19 cellular contexts compared by ENCODE assay signal in genomic region chr7:29363636-29364425, GRCh38.
DNase-seq lines count a peak whose midpoint lies in the region; ATAC-seq, FAIRE-seq and TF ChIP-seq lines count a peak whose summit lies in the region.
"Had no signal": no experiment of that assay in that cellular context is flagged by ENCODE, and none has a peak within 500 bp of the region (broad histone marks: within the 10 kb centered on the region; RNA-seq: fewer than 3 reads in every experiment).

No MANE protein-coding gene starts in this region.

- H3K27me3 ChIP-seq in keratinocyte (ENCODE audit: control insufficient read depth, extremely low read depth, insufficient read depth, low read length) = no peaks in the 10 kb centered on the region
- no peaks in the 10 kb centered on the region for H3K27me3 ChIP-seq in SJCRH30

- no peaks in the 10 kb centered on the region for H3K9me1 ChIP-seq in keratinocyte (ENCODE audit: control insufficient read depth, extremely low read depth, insufficient read depth, low read length)

- no peaks in the 10 kb centered on the region for H4K20me1 ChIP-seq in keratinocyte (ENCODE audit: control insufficient read depth, extremely low read depth, insufficient read depth, low read length)

- POLR2A ChIA-PET in WTC11 (lab: Charles Lee) = no interaction called here

- dilution Hi-C loops in keratinocyte (cut with MboI; ENCODE audit: extremely low pct_ligation_motif_present, low sequenced_read_pairs) = no loop called here

- H3K4me3 ChIP-seq in keratinocyte (ENCODE audit: control insufficient read depth in 2 of 3, extremely low read depth in 1 of 3, insufficient read depth in 2 of 3, low read depth in 1 of 3, low read length in 3 of 3) (no peak overlapping the region), SJCRH30 (no peak overlapping the region)
- H3K4me3 ChIP-seq: A549 had no signal

- H3K4me2 ChIP-seq in keratinocyte (ENCODE audit: control insufficient read depth, extremely low read depth, insufficient read depth, low read depth, low read length) = peak overlapping the region; percentile 19
- H3K4me2 ChIP-seq: A549 had no signal

- peak; percentile 90 for FAIRE-seq in keratinocyte (lab: Jason Lieb, UNC)
- FAIRE-seq: A549, D721Med, G401.6, GM12891, GM19239 had no signal

- H3K27ac ChIP-seq in keratinocyte (ENCODE audit: control insufficient read depth, insufficient read depth, low read length) = no peak overlapping the region
- no peak overlapping the region for H3K27ac ChIP-seq in SJCRH30
- H3K27ac ChIP-seq: 22Rv1, A549, C4-2B had no signal

- no peaks in the 10 kb centered on the region for H3K9me3 ChIP-seq in keratinocyte (ENCODE audit: control insufficient read depth, low read depth, low read length)
- H3K9me3 ChIP-seq in SJCRH30 (replicated peaks) = no peaks in the 10 kb centered on the region; the same call in 1 of the 2 replicates
- H3K9me3 ChIP-seq: A549, Caco-2 had no signal

- H3K4me3 Mint-ChIP-seq in WTC11 = no peak overlapping the region
- H3K4me3 Mint-ChIP-seq: CD4-positive, alpha-beta T cell; H9 had no signal

- no peaks in the 10 kb centered on the region for H3K79me2 ChIP-seq in keratinocyte (ENCODE audit: control insufficient read depth, insufficient read depth, low read length)

- TF ChIP-seq CTCF in WTC11 (IDR thresholded peaks at IDR 0.05) (no peak), keratinocyte (optimal IDR thresholded peaks at IDR 0.05 in 1 of 3, IDR thresholded peaks at IDR 0.05 in 1 of 3, conservative IDR thresholded peaks at IDR 0.05 in 1 of 3; ENCODE audit: extremely low read depth in 1 of 3, insufficient read depth in 2 of 3, low read length in 3 of 3) (no peak)

- no peaks in the 10 kb centered on the region for H3K9me3 Mint-ChIP-seq in WTC11
- H3K9me3 Mint-ChIP-seq: CD4-positive, alpha-beta T cell; H9 had no signal

- H3K36me3 ChIP-seq in keratinocyte (ENCODE audit: control insufficient read depth in 2 of 2, extremely low read depth in 1 of 2, insufficient read depth in 2 of 2, low read length in 2 of 2) (no peaks in the 10 kb centered on the region), SJCRH30 (no peaks in the 10 kb centered on the region)

- no peak for ATAC-seq in WTC11
- ATAC-seq in HG03457 (IDR thresholded peaks at IDR 0.05; ENCODE audit: unreplicated experiment) = no peak
- ATAC-seq: A549 had no signal

- CTCF ChIA-PET in WTC11 (lab: Charles Lee) = interaction anchor here (0.5 to 1.4 kb wide), 3 partner anchors 13 to 1319 kb away, joined by 3 to 4 read pairs (median 3); partner anchors contain the start of gene CRHR2

- no peaks in the 10 kb centered on the region for H3K36me3 Mint-ChIP-seq in WTC11

- H3K9ac ChIP-seq in keratinocyte (ENCODE audit: control insufficient read depth, extremely low read depth, insufficient read depth, low read length) = no peak overlapping the region

- no peak overlapping the region for H3K27ac Mint-ChIP-seq in WTC11
- H3K27ac Mint-ChIP-seq: CD4-positive, alpha-beta T cell; H9 had no signal

- H3K4me1 ChIP-seq in keratinocyte (ENCODE audit: control insufficient read depth, extremely low read depth, insufficient read depth, low read length) = peaks cover 9% of the 10 kb centered on the region
- peaks cover 15% of the 10 kb centered on the region for H3K4me1 ChIP-seq in SJCRH30
- H3K4me1 ChIP-seq: A549 had no signal

- H3K27me3 Mint-ChIP-seq in WTC11 (ENCODE audit: low read depth) = no peaks in the 10 kb centered on the region
- H3K27me3 Mint-ChIP-seq: CD4-positive, alpha-beta T cell had no signal

- DNase-seq in NCI-H187 treated with DMSO at 0.1 percent for 48 hours (lab: John Stamatoyannopoulos, UW) = peak; percentile 35
- DNase-seq in NCI-H187 (lab: John Stamatoyannopoulos, UW) = no peak
- peak; percentile 17 for DNase-seq in NCI-H226
- DNase-seq in WTC11 (ENCODE audit: low spot score) = no peak
- DNase-seq in keratinocyte (ENCODE audit: low read depth, low spot score) = no peak
- DNase-seq in SJCRH30 = no peak
- no peak for DNase-seq in ecto neural progenitor cell (ENCODE audit: low spot score)
- DNase-seq: AML-193; Caco-2; CD4-positive, alpha-beta T cell; H9 had no signal

- peaks cover 11% of the 10 kb centered on the region for H3K4me1 Mint-ChIP-seq in WTC11

- no peak overlapping the region for H2AFZ ChIP-seq in keratinocyte (ENCODE audit: control insufficient read depth, low read length)

TF ChIP-seq in WTC11, 78 proteins besides CTCF, POLR2A, EP300 and RAD21:
- TF ChIP-seq ZNF121 (CRISPR knock-in tag; IDR thresholded peaks at IDR 0.05) (0 out of 2 replicates have a peak, but pooled peaks have one; percentile 3), ZNF425 (CRISPR knock-in tag; conservative IDR thresholded peaks at IDR 0.05) (no peak)
TF ChIP-seq in WTC11: peak in this region for 1.

Comparison
In these comparisons a context has a peak if more than half of its experiments do, and no peak if none do; other contexts are left out.
1. DNase-seq: peak in NCI-H187 treated with DMSO at 0.1 percent for 48 hours (single experiment) and NCI-H226 (single experiment); none in NCI-H187 (0 of 2), WTC11 (single experiment), keratinocyte (single experiment), SJCRH30 (0 of 2) and ecto neural progenitor cell (single experiment).